In genomic region chr5:149640350-149640999, GRCh38 we compare ENCODE assay signal across 16 cellular contexts. TPM values are rescaled to one million over a fixed set of nuclear protein-coding genes. Genes with fewer than 3 reads are reported as not detected.
DNase-seq lines count a peak whose midpoint lies in the region; ATAC-seq and TF ChIP-seq lines count a peak whose summit lies in the region.
"Had no signal": no experiment of that assay in that cellular context is flagged by ENCODE, and none has a peak within 500 bp of the region (broad histone marks: within the 10 kb centered on the region; RNA-seq: fewer than 3 reads in every experiment).

No MANE protein-coding gene starts in this region.

- peak; percentile 21 for ATAC-seq in mucosa of descending colon
- ATAC-seq in HG02981 (IDR thresholded peaks at IDR 0.05; ENCODE audit: unreplicated experiment): no peak

- H2AFZ ChIP-seq in PC-9: no peak overlapping the region

- H3K9me2 ChIP-seq in PC-9 (ENCODE audit: insufficient read depth): no peaks in the 10 kb centered on the region

- H3K4me1 ChIP-seq in mucosa of descending colon (ENCODE audit: low read depth) (peaks cover 16% of the 10 kb centered on the region), subcutaneous abdominal adipose tissue (ENCODE audit: control insufficient read depth in 5 of 5, insufficient read depth in 5 of 5, low read length in 5 of 5) (peaks cover 7 to 37% (median 29%) of the 10 kb centered on the region in 5 donors), PC-9 (replicated peaks; ENCODE audit: insufficient read depth) (no peaks in the 10 kb centered on the region)
- H3K4me1 ChIP-seq: pancreas had no signal

- DNase-seq in cardiac septum (ENCODE audit: low spot score) (peak; percentile 67), mucosa of descending colon (peak in 1 of 3 donors; percentile 42), NCI-H2196 (lab: John Stamatoyannopoulos, UW; ENCODE audit: unreplicated experiment) (no peak), PC-9 (no peak), CD1c-positive myeloid dendritic cell (ENCODE audit: extremely low spot score) (no peak)
- DNase-seq: activated CD4-positive, CD25-positive, alpha-beta regulatory T cell; activated naive CD4-positive, alpha-beta T cell; AML-193; DMS 273 treated with DMSO at 0.1 percent for 48 hours; NCI-H524 treated with DMSO at 0.1 percent for 48 hours; T-helper 1 cell had no signal

- intact Hi-C loops in cardiac septum (cut with DNase I): no loop called here
- intact Hi-C loops in mucosa of descending colon (cut with DNase I, micrococcal nuclease): no loop called here
- intact Hi-C loops in PC-9 (cut with micrococcal nuclease; ENCODE audit: unreplicated experiment): no loop called here

- H3K27me3 ChIP-seq in subcutaneous abdominal adipose tissue (ENCODE audit: control insufficient read depth in 5 of 5, insufficient read depth in 4 of 5, low read length in 5 of 5) (no peaks in the 10 kb centered on the region), PC-9 (ENCODE audit: insufficient read depth, low read depth) (no peaks in the 10 kb centered on the region)
- H3K27me3 ChIP-seq: pancreas, tibial artery had no signal

- H3K79me2 ChIP-seq in PC-9 (ENCODE audit: low read depth): no peaks in the 10 kb centered on the region

- H3K36me3 ChIP-seq in mucosa of descending colon (ENCODE audit: low read depth): no peaks in the 10 kb centered on the region
- no peaks in the 10 kb centered on the region for H3K36me3 ChIP-seq in subcutaneous abdominal adipose tissue (ENCODE audit: control insufficient read depth in 5 of 5, insufficient read depth in 5 of 5, low read length in 5 of 5)
- H3K36me3 ChIP-seq in PC-9 (ENCODE audit: low read depth): no peaks in the 10 kb centered on the region
- H3K36me3 ChIP-seq: pancreas, tibial artery had no signal

- no peaks in the 10 kb centered on the region for H3K9me3 ChIP-seq in mucosa of descending colon
- no peaks in the 10 kb centered on the region for H3K9me3 ChIP-seq in subcutaneous abdominal adipose tissue (ENCODE audit: control insufficient read depth in 5 of 5, low read length in 5 of 5)
- no peaks in the 10 kb centered on the region for H3K9me3 ChIP-seq in PC-9 (ENCODE audit: insufficient read depth, low read depth)
- H3K9me3 ChIP-seq: pancreas, tibial artery had no signal

- H3K4me3 ChIP-seq in mucosa of descending colon (no peak overlapping the region), subcutaneous abdominal adipose tissue (ENCODE audit: low read depth in 1 of 5, low read length in 5 of 5) (peak overlapping the region; percentile 32 to 62 (median 54)), PC-9 (no peak overlapping the region)
- H3K4me3 ChIP-seq: pancreas had no signal

- H4K20me1 ChIP-seq in PC-9 (ENCODE audit: insufficient read depth): no peaks in the 10 kb centered on the region

- CTCF ChIA-PET in PC-9 (lab: Charles Lee): no interaction called here

- POLR2A ChIA-PET in PC-9 (lab: Charles Lee; ENCODE audit: unreplicated experiment): no interaction called here

- no TSS peak for BruUV-seq in PC-9 (replicated peaks; lab: Mats Ljungman, UMichigan)

- peak overlapping the region; percentile 25 to 63 (median 42) for H3K9ac ChIP-seq in subcutaneous abdominal adipose tissue (ENCODE audit: low read length in 5 of 5)

- H3K4me2 ChIP-seq in PC-9: no peak overlapping the region

- no peaks in the 10 kb centered on the region for H3F3A ChIP-seq in PC-9 (ENCODE audit: insufficient read depth, low read depth)

- peak overlapping the region; percentile 87 for H3K27ac ChIP-seq in VCaP
- peak overlapping the region; percentile 93 for H3K27ac ChIP-seq in subcutaneous abdominal adipose tissue (ENCODE audit: low read depth, low read length)
- no peak overlapping the region for H3K27ac ChIP-seq in PC-9
- H3K27ac ChIP-seq: pancreas, tibial artery had no signal

- TF ChIP-seq CTCF in VCaP (conservative IDR thresholded peaks at IDR 0.05) (no peak), mucosa of descending colon (IDR thresholded peaks at IDR 0.05) (no peak), PC-9 (conservative IDR thresholded peaks at IDR 0.05) (no peak)

RNA-seq across cellular contexts. Expression of gene ARHGEF37, which starts 59.2 kb away (rescaled TPM):
- 15.8 TPM for total RNA-seq in cardiac septum
- total RNA-seq in mucosa of descending colon: 10 to 100 TPM; 13.4 to 35.0 (median 24.6) TPM
- total RNA-seq in PC-9 (2021): 5.5 and 8.6 TPM in 2 replicates

Comparison
In these comparisons a context has a peak if more than half of its experiments do, and no peak if none do; other contexts are left out.
1. H3K4me3 ChIP-seq: peak in subcutaneous abdominal adipose tissue (5 of 5); none in mucosa of descending colon (single experiment) and PC-9 (single experiment).